13 cellular contexts compared by ENCODE assay signal in the genomic region with DNA sequence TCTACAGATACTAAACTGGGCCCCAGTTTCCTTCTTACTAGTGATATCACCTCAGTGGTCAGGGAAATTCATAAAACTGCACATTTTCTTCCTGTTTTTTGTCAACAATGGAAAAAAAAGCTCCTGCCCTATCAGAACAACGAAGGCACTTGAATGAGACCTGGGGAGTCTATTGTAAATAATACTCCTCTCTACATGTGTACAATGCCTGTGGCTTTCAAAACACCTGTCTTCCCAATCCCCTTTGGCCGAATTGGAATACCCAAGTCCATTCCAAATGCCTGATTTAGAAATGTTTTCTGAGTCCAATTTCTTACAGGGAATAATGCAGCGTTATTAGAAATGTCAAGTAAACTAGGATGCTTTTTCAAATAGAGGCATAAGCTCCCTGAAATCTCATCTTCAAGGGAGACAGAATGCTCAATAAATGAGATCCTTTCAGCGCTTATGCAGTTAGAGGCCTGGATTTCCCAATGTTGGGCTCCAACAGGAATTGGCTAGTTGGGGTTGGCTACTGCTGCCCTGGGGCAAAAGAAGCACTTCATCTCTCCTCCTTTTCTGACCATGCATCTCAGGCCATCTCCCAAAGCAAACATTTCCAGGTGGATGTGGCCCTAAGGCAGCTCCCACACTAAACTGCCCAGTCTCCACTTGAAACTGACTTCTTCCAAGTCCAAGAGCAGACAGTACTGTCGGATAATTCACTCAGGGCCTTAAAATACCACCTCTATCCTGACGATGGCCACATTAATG.
DNase-seq lines count a peak whose midpoint lies in the region; ATAC-seq, FAIRE-seq and TF ChIP-seq lines count a peak whose summit lies in the region.
"Had no signal": no experiment of that assay in that cellular context is flagged by ENCODE, and none has a peak within 500 bp of the region (broad histone marks: within the 10 kb centered on the region; RNA-seq: fewer than 3 reads in every experiment).

No MANE protein-coding gene starts in this region.

- peaks cover 32 to 43% of the 10 kb centered on the region in 2 donors for H3K36me3 Mint-ChIP-seq in CD4-positive, alpha-beta memory T cell
- H3K36me3 Mint-ChIP-seq: brain had no signal

- H3K4me3 Mint-ChIP-seq in CD4-positive, alpha-beta memory T cell, result peak overlapping the region in 7 of 8 donors; percentile 30 to 94 (median 87)
- H3K4me3 Mint-ChIP-seq: brain had no signal

- H3K27me3 ChIP-seq in CD4-positive, alpha-beta memory T cell (ENCODE audit: insufficient read depth, low read length), result no peaks in the 10 kb centered on the region
- H3K27me3 ChIP-seq in transverse colon, result no peaks in the 10 kb centered on the region
- H3K27me3 ChIP-seq: right atrium auricular region, suprapubic skin had no signal

- no peaks in the 10 kb centered on the region for H3K27me3 Mint-ChIP-seq in CD4-positive, alpha-beta memory T cell

- TF ChIP-seq EP300 in transverse colon (IDR thresholded peaks at IDR 0.05; ENCODE audit: low read depth), result no peak

- no peaks in the 10 kb centered on the region for H3K9me3 ChIP-seq in CD4-positive, alpha-beta memory T cell (ENCODE audit: control insufficient read depth in 1 of 2, low read length in 2 of 2)
- H3K9me3 ChIP-seq in transverse colon, result no peaks in the 10 kb centered on the region
- H3K9me3 ChIP-seq: right atrium auricular region, suprapubic skin had no signal

- H3K36me3 ChIP-seq in CD4-positive, alpha-beta memory T cell (ENCODE audit: insufficient read depth, low read length), result peaks cover 13% of the 10 kb centered on the region
- H3K36me3 ChIP-seq in transverse colon, result no peaks in the 10 kb centered on the region
- H3K36me3 ChIP-seq: right atrium auricular region, suprapubic skin had no signal

- no peak for DNase-seq in CD4-positive, alpha-beta memory T cell
- DNase-seq in HTR-8/SVneo (ENCODE audit: insufficient read length, low spot score) (no peak), RPMI7951 (ENCODE audit: low read depth) (peak; percentile 59), left lobe of liver (ENCODE audit: low spot score) (no peak), transverse colon (no peak), ureter (ENCODE audit: low spot score) (no peak), posterior vena cava (ENCODE audit: low spot score) (no peak)
- DNase-seq: kidney glomerular epithelial cell, RPMI8226 had no signal

- in situ Hi-C loops in transverse colon (cut with MboI; ENCODE audit: low pct_ligation_motif_present in 1 of 4, low pct_unique_long_range_greater_than_20kb in 1 of 4, low sequenced_read_pairs in 3 of 4), result loop anchor here in 1 of 4 donors (25.0 kb wide), 1 partner anchor 188 kb away; no protein-coding TSS in a partner anchor

- ATAC-seq in left lobe of liver, result peak; percentile 72

- H3K27ac Mint-ChIP-seq in CD4-positive, alpha-beta memory T cell, result peak overlapping the region; percentile 99 to 100 (median 100)
- H3K27ac Mint-ChIP-seq: brain had no signal

- H3K9me3 Mint-ChIP-seq in CD4-positive, alpha-beta memory T cell, result peaks cover 0 to 4% (median 0%) of the 10 kb centered on the region in 8 donors

- no peak for TF ChIP-seq CTCF in transverse colon (IDR thresholded peaks at IDR 0.05)

- WGBS in transverse colon (ENCODE audit: low coverage in 1 of 2), 2 donors, result 75 to 91% methylated on average over 5 to 6 of the region's 6 CpGs

- peaks cover 56 to 74% (median 63%) of the 10 kb centered on the region in 4 donors for H3K4me1 Mint-ChIP-seq in CD4-positive, alpha-beta memory T cell

- H3K4me3 ChIP-seq in CD4-positive, alpha-beta memory T cell (ENCODE audit: low read length in 2 of 2), result peak overlapping the region in 1 of 2 donors; percentile 51
- H3K4me3 ChIP-seq in transverse colon, result no peak overlapping the region
- H3K4me3 ChIP-seq: right atrium auricular region, suprapubic skin had no signal

- peak; percentile 55 for FAIRE-seq in HTR-8/SVneo (lab: Jason Lieb, UNC)
- FAIRE-seq: endometrium had no signal

- POLR2A ChIA-PET in CD4-positive, alpha-beta memory T cell (lab: Charles Lee; ENCODE audit: partially characterized antibody), result interaction anchor here (0.6 to 6.6 kb wide), 13 partner anchors 8 to 468 kb away, joined by 3 to 148 read pairs (median 4); a partner anchor contains a TSS

- peaks cover 72% of the 10 kb centered on the region for H3K4me1 ChIP-seq in CD4-positive, alpha-beta memory T cell (ENCODE audit: insufficient read depth, low read length)
- H3K4me1 ChIP-seq in transverse colon, result peaks cover 0 to 3% (median 0%) of the 10 kb centered on the region in 4 donors

- CTCF ChIA-PET in CD4-positive, alpha-beta memory T cell (lab: Charles Lee; ENCODE audit: partially characterized antibody), result interaction anchor here (1.0 to 5.0 kb wide), 7 partner anchors 10 to 196 kb away, joined by 3 to 38 read pairs (median 4); a partner anchor contains a TSS

- intact Hi-C loops in CD4-positive, alpha-beta memory T cell (cut with micrococcal nuclease), result no loop called here
- intact Hi-C loops in transverse colon (cut with DNase I; ENCODE audit: low total_unique reads), result no loop called here
- intact Hi-C loops in posterior vena cava (cut with DNase I), result no loop called here

- H3K27ac ChIP-seq in CD4-positive, alpha-beta memory T cell (ENCODE audit: low read depth, low read length), result peak overlapping the region; percentile 96
- H3K27ac ChIP-seq in transverse colon, result peak overlapping the region in 1 of 4 donors; percentile 56
- H3K27ac ChIP-seq: right atrium auricular region, suprapubic skin had no signal

- no peak for TF ChIP-seq POLR2A in transverse colon (IDR thresholded peaks at IDR 0.05)
